7 cellular contexts compared by ENCODE assay signal in the genomic region with DNA sequence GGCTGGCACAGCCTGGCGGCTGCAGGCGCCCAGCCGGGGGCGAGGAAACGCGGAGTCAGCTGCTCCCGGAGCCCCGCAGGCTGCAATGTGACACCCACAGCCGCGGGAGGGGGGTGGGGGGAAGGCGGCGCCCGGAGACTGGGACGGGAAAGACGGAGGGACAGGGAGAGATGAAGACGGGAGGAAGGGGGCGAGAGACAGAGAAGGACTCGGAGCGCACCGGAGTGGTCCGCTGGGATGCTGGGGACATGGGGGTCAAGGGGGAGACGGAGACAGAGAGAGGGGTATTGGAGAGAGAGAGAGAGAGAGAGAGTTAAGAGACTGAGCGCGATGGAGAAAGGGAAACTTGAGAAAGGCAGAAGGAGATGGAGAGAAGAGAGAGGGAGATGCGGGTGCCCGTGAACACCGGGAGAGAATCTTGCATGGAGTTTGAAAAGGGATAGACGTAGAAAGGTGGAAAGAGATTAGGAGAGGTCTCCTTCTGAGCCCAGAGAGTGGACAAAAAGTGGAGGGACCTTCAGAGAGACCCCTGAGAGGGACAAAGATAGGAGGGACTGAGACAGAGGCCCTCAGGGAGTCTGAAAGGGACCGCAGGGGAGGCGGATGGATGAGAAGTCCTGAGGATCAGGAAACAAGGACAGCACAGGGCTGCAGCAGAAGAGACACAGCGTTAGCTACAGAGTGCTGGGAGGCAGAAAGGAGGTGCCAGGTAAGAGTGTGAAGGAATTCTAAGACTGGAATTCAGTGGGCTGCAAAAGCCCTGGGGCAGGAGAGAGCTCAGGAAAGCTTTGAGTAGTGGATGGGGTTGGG. TPM values are rescaled to one million over a fixed set of nuclear protein-coding genes. Genes with fewer than 3 reads are reported as not detected.
DNase-seq lines count a peak whose midpoint lies in the region; ATAC-seq and TF ChIP-seq lines count a peak whose summit lies in the region.

No MANE protein-coding gene starts in this region.

- peak overlapping the region; percentile 31; the same call in 1 of the 2 replicates for H3K27ac ChIP-seq in HEK293 (ENCODE audit: extremely low read depth, low read depth, low read length)
- peak overlapping the region; percentile 48; the same call in 1 of the 2 replicates for H3K27ac ChIP-seq in VCaP

- CTCF ChIA-PET in HEK293 (lab: Yijun Ruan, JAX), result interaction anchor here (0.6 to 1.3 kb wide), 6 partner anchors 13 to 232 kb away, joined by 3 to 10 read pairs (median 4); no protein-coding TSS in a partner anchor

- ATAC-seq in HG02885 (IDR thresholded peaks at IDR 0.05; ENCODE audit: poor library complexity, unreplicated experiment), result no peak

- POLR2A ChIA-PET in HEK293 (lab: Yijun Ruan, JAX), result interaction anchor here (0.6 to 1.9 kb wide), 6 partner anchors 8 to 675 kb away, joined by 3 to 13 read pairs (median 4); no protein-coding TSS in a partner anchor

- peak; percentile 34 for DNase-seq in fibroblast of villous mesenchyme (ENCODE audit: low read depth)
- peak in 32 of 56 donors; percentile 5 to 65 (median 29) for DNase-seq in nucleus accumbens (lab: John Stamatoyannopoulos, UW)
- no peak for DNase-seq in GDM1 (lab: John Stamatoyannopoulos, UW)
- DNase-seq in GM10266 (ENCODE audit: extremely low spot score), result no peak

- H3K9me3 ChIP-seq in HEK293 (ENCODE audit: control insufficient read depth, insufficient read depth, low read depth, low read length), result no peaks in the 10 kb centered on the region

- peak overlapping the region; percentile 42 for H3K4me3 ChIP-seq in HEK293 (ENCODE audit: low read depth, low read length)
- H3K4me3 ChIP-seq in fibroblast of villous mesenchyme (ENCODE audit: low read depth, low read length), result peak overlapping the region; percentile 61

- H3K36me3 ChIP-seq in HEK293 (ENCODE audit: control insufficient read depth in 2 of 2, insufficient read depth in 1 of 2, low read length in 2 of 2), result peaks cover 31 to 37% of the 10 kb centered on the region in 2 experiments

- no peak; the same call in 1 of the 2 replicates for TF ChIP-seq CTCF in HEK293 (tag by site-specific recombination; IDR thresholded peaks at IDR 0.05)
- no peak for TF ChIP-seq CTCF in VCaP (conservative IDR thresholded peaks at IDR 0.05)
- TF ChIP-seq CTCF in fibroblast of villous mesenchyme (IDR thresholded peaks at IDR 0.05; ENCODE audit: insufficient read depth, low read depth, low read length), result no peak
- TF ChIP-seq CTCF in GM10266 (IDR thresholded peaks at IDR 0.05; ENCODE audit: control insufficient read depth, insufficient read depth, low read depth, missing control alignments), result no peak

- H3K4me1 ChIP-seq in HEK293 (ENCODE audit: control insufficient read depth, insufficient read depth, low read length), result peaks cover 14% of the 10 kb centered on the region

TF ChIP-seq in HEK293, 187 proteins besides CTCF, POLR2A, EP300 and RAD21 (continues in another document):
- 0 out of 2 replicates have a peak, but pooled peaks have one; percentile 56 for TF ChIP-seq ZNF791 (tag by site-specific recombination; IDR thresholded peaks at IDR 0.05)
- peak; percentile 89 for TF ChIP-seq ZNF600 (tag by site-specific recombination; IDR thresholded peaks at IDR 0.05)
- 0 out of 2 replicates have a peak, but pooled peaks have one; percentile 13 for TF ChIP-seq ZNF148 (tag by site-specific recombination; IDR thresholded peaks at IDR 0.05; ENCODE audit: borderline replicate concordance)
- peak; percentile 15; the same call in 1 of the 2 replicates for TF ChIP-seq ZNF664 (tag by site-specific recombination; IDR thresholded peaks at IDR 0.05)
- peak; percentile 89 for TF ChIP-seq GLIS2 (tag by site-specific recombination; IDR thresholded peaks at IDR 0.05)
- TF ChIP-seq ZNF549 (tag by site-specific recombination; IDR thresholded peaks at IDR 0.05), result no peak
- TF ChIP-seq ZNF23 (tag by site-specific recombination; IDR thresholded peaks at IDR 0.05; ENCODE audit: borderline replicate concordance), result no peak
- peak; percentile 84 for TF ChIP-seq ZNF266 (tag by site-specific recombination; IDR thresholded peaks at IDR 0.05; ENCODE audit: low read depth)
- TF ChIP-seq ZNF335 (tag by site-specific recombination; conservative IDR thresholded peaks at IDR 0.05), result peak; percentile 90
- TF ChIP-seq ZNF558 (tag by site-specific recombination; IDR thresholded peaks at IDR 0.05), result no peak
- TF ChIP-seq ZNF133 (tag by site-specific recombination; IDR thresholded peaks at IDR 0.05), result 0 out of 2 replicates have a peak, but pooled peaks have one; percentile 51
- TF ChIP-seq IKZF3 (tag by site-specific recombination; IDR thresholded peaks at IDR 0.05), result peak; percentile 85
- TF ChIP-seq, protein P1, sequence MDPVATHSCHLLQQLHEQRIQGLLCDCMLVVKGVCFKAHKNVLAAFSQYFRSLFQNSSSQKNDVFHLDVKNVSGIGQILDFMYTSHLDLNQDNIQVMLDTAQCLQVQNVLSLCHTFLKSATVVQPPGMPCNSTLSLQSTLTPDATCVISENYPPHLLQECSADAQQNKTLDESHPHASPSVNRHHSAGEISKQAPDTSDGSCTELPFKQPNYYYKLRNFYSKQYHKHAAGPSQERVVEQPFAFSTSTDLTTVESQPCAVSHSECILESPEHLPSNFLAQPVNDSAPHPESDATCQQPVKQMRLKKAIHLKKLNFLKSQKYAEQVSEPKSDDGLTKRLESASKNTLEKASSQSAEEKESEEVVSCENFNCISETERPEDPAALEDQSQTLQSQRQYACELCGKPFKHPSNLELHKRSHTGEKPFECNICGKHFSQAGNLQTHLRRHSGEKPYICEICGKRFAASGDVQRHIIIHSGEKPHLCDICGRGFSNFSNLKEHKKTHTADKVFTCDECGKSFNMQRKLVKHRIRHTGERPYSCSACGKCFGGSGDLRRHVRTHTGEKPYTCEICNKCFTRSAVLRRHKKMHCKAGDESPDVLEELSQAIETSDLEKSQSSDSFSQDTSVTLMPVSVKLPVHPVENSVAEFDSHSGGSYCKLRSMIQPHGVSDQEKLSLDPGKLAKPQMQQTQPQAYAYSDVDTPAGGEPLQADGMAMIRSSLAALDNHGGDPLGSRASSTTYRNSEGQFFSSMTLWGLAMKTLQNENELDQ (tag by site-specific recombination; IDR thresholded peaks at IDR 0.05; ENCODE audit: low read depth), result no peak
- TF ChIP-seq GFI1B (tag by site-specific recombination; IDR thresholded peaks at IDR 0.05), result peak; percentile 53; the same call in 1 of the 2 replicates
- peak; percentile 73 for TF ChIP-seq ZNF843 (tag by site-specific recombination; IDR thresholded peaks at IDR 0.05)
- TF ChIP-seq ZNF624 (tag by site-specific recombination; IDR thresholded peaks at IDR 0.05), result no peak
- TF ChIP-seq ZNF174 (tag by site-specific recombination; IDR thresholded peaks at IDR 0.05), result no peak
- TF ChIP-seq ZNF175 (tag by site-specific recombination; IDR thresholded peaks at IDR 0.05), result no peak
- TF ChIP-seq, protein P2, sequence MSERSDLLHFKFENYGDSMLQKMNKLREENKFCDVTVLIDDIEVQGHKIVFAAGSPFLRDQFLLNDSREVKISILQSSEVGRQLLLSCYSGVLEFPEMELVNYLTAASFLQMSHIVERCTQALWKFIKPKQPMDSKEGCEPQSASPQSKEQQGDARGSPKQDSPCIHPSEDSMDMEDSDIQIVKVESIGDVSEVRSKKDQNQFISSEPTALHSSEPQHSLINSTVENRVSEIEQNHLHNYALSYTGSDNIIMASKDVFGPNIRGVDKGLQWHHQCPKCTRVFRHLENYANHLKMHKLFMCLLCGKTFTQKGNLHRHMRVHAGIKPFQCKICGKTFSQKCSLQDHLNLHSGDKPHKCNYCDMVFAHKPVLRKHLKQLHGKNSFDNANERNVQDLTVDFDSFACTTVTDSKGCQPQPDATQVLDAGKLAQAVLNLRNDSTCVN (tag by site-specific recombination; optimal IDR thresholded peaks at IDR 0.05), result peak; percentile 95
- peak; percentile 79; the same call in 1 of the 2 replicates for TF ChIP-seq ZBTB21 (tag by site-specific recombination; IDR thresholded peaks at IDR 0.05)
- no peak for TF ChIP-seq ZNF274 (IDR thresholded peaks at IDR 0.05; ENCODE audit: low read length)
- no peak for TF ChIP-seq ZNF274 (tag by site-specific recombination; IDR thresholded peaks at IDR 0.05; ENCODE audit: borderline replicate concordance)
- no peak for TF ChIP-seq KLF10 (tag by site-specific recombination; IDR thresholded peaks at IDR 0.05)
- no peak for TF ChIP-seq ELK4 (IDR thresholded peaks at IDR 0.05; ENCODE audit: borderline replicate concordance, low read depth, low read length)

RNA-seq across cellular contexts. Expression of gene SCN1B, which starts 1.0 kb away (rescaled TPM):
- 2.6 and 3.2 TPM in 2 replicates for total RNA-seq in fibroblast of villous mesenchyme

RNA-seq across cellular contexts. Expression of gene HPN, which starts 10.2 kb away (rescaled TPM):
- total RNA-seq in fibroblast of villous mesenchyme, result not detected in 2 replicates

RNA-seq across cellular contexts. Expression of gene GRAMD1A, which starts 31.2 kb away (rescaled TPM):
- 23.3 and 26.7 TPM in 2 replicates for total RNA-seq in fibroblast of villous mesenchyme

Comparison
In these comparisons a context has a peak if more than half of its experiments do, and no peak if none do; other contexts are left out.
1. DNase-seq: peak in fibroblast of villous mesenchyme (single experiment) and nucleus accumbens (32 of 56); none in GDM1 (single experiment) and GM10266 (single experiment).